ENCODE assay signal across 11 cellular contexts in the genomic region with DNA sequence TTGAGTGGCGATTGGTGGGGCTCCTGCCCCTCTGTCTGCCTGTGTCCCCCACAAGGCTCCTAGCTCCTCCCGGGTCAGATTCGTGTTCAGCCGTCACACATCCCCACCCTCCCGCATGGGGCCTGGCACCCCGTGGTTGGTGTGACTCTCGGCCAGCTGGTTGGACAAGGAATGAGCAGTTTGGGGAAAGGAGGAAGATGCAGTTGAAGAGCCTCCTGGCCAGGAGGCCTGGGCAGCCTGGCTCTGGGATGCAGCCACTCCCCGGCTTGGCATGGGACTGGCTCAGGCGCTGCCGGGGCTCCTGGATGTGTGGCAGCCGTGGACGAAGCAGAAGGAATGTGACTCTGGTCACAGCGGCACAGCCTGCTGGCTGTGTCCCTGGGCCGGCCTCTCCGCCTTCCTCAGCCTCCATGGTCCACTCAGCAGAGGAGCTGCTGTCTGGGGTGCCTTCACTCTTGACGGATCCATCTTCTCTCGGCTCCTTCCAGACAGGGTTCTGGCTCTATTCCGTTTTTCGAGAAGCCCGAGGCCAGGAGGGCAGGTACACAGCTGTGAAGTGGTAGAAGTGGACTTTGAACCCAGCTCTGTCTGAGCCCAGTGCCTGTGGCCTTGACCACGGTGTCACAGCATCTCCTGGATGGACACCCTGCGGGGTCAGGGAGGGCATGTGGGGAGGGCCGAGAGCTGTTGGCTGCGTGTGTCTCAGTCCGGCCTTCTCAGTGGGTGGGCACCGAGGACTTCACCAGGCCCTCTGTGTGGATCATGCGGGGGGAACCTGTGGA. TPM values are rescaled to one million over a fixed set of nuclear protein-coding genes. Genes with fewer than 3 reads are reported as not detected.
DNase-seq lines count a peak whose midpoint lies in the region; ATAC-seq and TF ChIP-seq lines count a peak whose summit lies in the region.
"Had no signal": no experiment of that assay in that cellular context is flagged by ENCODE, and none has a peak within 500 bp of the region (broad histone marks: within the 10 kb centered on the region; RNA-seq: fewer than 3 reads in every experiment).

No MANE protein-coding gene starts in this region.

- no peak for TF ChIP-seq CTCF in DOHH2 (IDR thresholded peaks at IDR 0.05; ENCODE audit: low read depth, low read length, poor library complexity, severe bottlenecking)
- TF ChIP-seq CTCF in SU-DHL-6 (IDR thresholded peaks at IDR 0.05; ENCODE audit: insufficient read depth, low read length, poor library complexity, severe bottlenecking): no peak
- no peak for TF ChIP-seq CTCF in esophagus muscularis mucosa (IDR thresholded peaks at IDR 0.05)
- TF ChIP-seq CTCF in psoas muscle (IDR thresholded peaks at IDR 0.05): no peak

- H3K9me2 ChIP-seq in DOHH2 (replicated peaks; ENCODE audit: control insufficient read depth, low read length) (no peaks in the 10 kb centered on the region), SU-DHL-6 (replicated peaks; ENCODE audit: insufficient read depth, low read length) (no peaks in the 10 kb centered on the region)

- 55% methylated on average over 19 of the region's 27 CpGs for WGBS in esophagus muscularis mucosa
- WGBS in psoas muscle, 3 donors: 50 to 64% (median 53%) methylated on average over 26 to 27 of the region's 27 CpGs

- H3K36me3 ChIP-seq in DOHH2 (ENCODE audit: control insufficient read depth, low read length) (peaks cover 61% of the 10 kb centered on the region), SU-DHL-6 (ENCODE audit: low read length) (peaks cover 22% of the 10 kb centered on the region), esophagus muscularis mucosa (no peaks in the 10 kb centered on the region), psoas muscle (ENCODE audit: insufficient read depth in 1 of 2, low read depth in 1 of 2) (peaks cover 0 to 16% of the 10 kb centered on the region in 2 donors)
- H3K36me3 ChIP-seq: cardiac muscle cell had no signal

- H3K4me2 ChIP-seq in DOHH2 (ENCODE audit: low read length) (peak overlapping the region; percentile 95), SU-DHL-6 (ENCODE audit: low read depth, low read length, poor library complexity, severe bottlenecking) (peak overlapping the region; percentile 79)

- H3K27ac ChIP-seq in DOHH2 (ENCODE audit: low read depth, low read length): no peak overlapping the region
- H3K27ac ChIP-seq in SU-DHL-6 (ENCODE audit: low read depth, low read length): no peak overlapping the region
- H3K27ac ChIP-seq in esophagus muscularis mucosa (replicated peaks in 1 of 4): peak overlapping the region; percentile 90 to 96 (median 93)
- H3K27ac ChIP-seq in psoas muscle: peak overlapping the region; percentile 16

- TF ChIP-seq EP300 in esophagus muscularis mucosa (IDR thresholded peaks at IDR 0.05): no peak

- H3K4me1 ChIP-seq in DOHH2 (ENCODE audit: control insufficient read depth, low read length) (peaks cover 56% of the 10 kb centered on the region), esophagus muscularis mucosa (peaks cover 63 to 91% (median 89%) of the 10 kb centered on the region in 4 donors), psoas muscle (peaks cover 51% of the 10 kb centered on the region)

- no peak overlapping the region for H2AFZ ChIP-seq in SU-DHL-6 (ENCODE audit: low read depth, low read length, severe bottlenecking)

- H3K79me2 ChIP-seq in DOHH2 (ENCODE audit: control insufficient read depth, low read length) (peaks cover 94% of the 10 kb centered on the region), SU-DHL-6 (ENCODE audit: insufficient read depth, low read length) (peaks cover 87% of the 10 kb centered on the region)

- H3F3A ChIP-seq in DOHH2 (ENCODE audit: control insufficient read depth, insufficient read depth): peaks cover 24% of the 10 kb centered on the region
- peaks cover 24% of the 10 kb centered on the region for H3F3A ChIP-seq in SU-DHL-6 (ENCODE audit: insufficient read depth)

- intact Hi-C loops in esophagus muscularis mucosa (cut with DNase I) (loop anchor here (5.0 kb wide), 1 partner anchor 95 kb away; the partner anchor contains the start of gene ECI1), psoas muscle (cut with DNase I) (loop anchor here in 1 of 2 donors (5.0 kb wide), 3 partner anchors 50 to 330 kb away; partner anchors contain the start of genes ECI1 and MLST8)

- H3K27me3 ChIP-seq in DOHH2 (ENCODE audit: control insufficient read depth, low read length): peaks cover 6% of the 10 kb centered on the region; the same call in 1 of the 2 replicates
- H3K27me3 ChIP-seq in SU-DHL-6 (ENCODE audit: low read length): no peaks in the 10 kb centered on the region
- H3K27me3 ChIP-seq in esophagus muscularis mucosa: no peaks in the 10 kb centered on the region
- no peaks in the 10 kb centered on the region for H3K27me3 ChIP-seq in psoas muscle (ENCODE audit: insufficient read depth in 3 of 3, low read length in 2 of 3)
- H3K27me3 ChIP-seq: cardiac muscle cell had no signal

- DNase-seq in esophagus muscularis mucosa (ENCODE audit: extremely low spot score): no peak
- no peak for DNase-seq in psoas muscle
- no peak for DNase-seq in NCI-H69 (lab: John Stamatoyannopoulos, UW)
- no peak for DNase-seq in NCI-H748 treated with DMSO at 0.1 percent for 48 hours (lab: John Stamatoyannopoulos, UW)
- DNase-seq in activated gamma-delta T cell treated with Interleukin-2 at 50 U/mL for 16 hours: no peak
- DNase-seq: SIG-M5 had no signal

- ATAC-seq in psoas muscle: no peak
- no peak for ATAC-seq in HG03432 (IDR thresholded peaks at IDR 0.05; ENCODE audit: unreplicated experiment)
- ATAC-seq: mucosa of descending colon had no signal

- H3K9ac ChIP-seq in SU-DHL-6 (ENCODE audit: low read length): peak overlapping the region; percentile 94

- H4K20me1 ChIP-seq in DOHH2 (ENCODE audit: control insufficient read depth, insufficient read depth, low read depth, low read length): peaks cover 19% of the 10 kb centered on the region
- H4K20me1 ChIP-seq in SU-DHL-6 (ENCODE audit: low read depth, low read length): peaks cover 4% of the 10 kb centered on the region; the same call in 1 of the 2 replicates

- H3K9me3 ChIP-seq in DOHH2 (ENCODE audit: control insufficient read depth, insufficient read depth, low read length): peaks cover 5% of the 10 kb centered on the region; the same call in 1 of the 2 replicates
- H3K9me3 ChIP-seq in SU-DHL-6 (ENCODE audit: insufficient read depth, low read length): no peaks in the 10 kb centered on the region
- no peaks in the 10 kb centered on the region for H3K9me3 ChIP-seq in esophagus muscularis mucosa
- H3K9me3 ChIP-seq in psoas muscle: no peaks in the 10 kb centered on the region
- H3K9me3 ChIP-seq: mucosa of descending colon had no signal

- no peak for TF ChIP-seq POLR2A in esophagus muscularis mucosa (IDR thresholded peaks at IDR 0.05; ENCODE audit: low read depth)

- H3K4me3 ChIP-seq in DOHH2 (ENCODE audit: low read length) (peak overlapping the region; percentile 99; the same call in 1 of the 2 replicates), SU-DHL-6 (ENCODE audit: insufficient read depth, low read length, poor library complexity, severe bottlenecking) (no peak overlapping the region), esophagus muscularis mucosa (peak overlapping the region; percentile 13 to 92 (median 71)), psoas muscle (peak overlapping the region; percentile 80)
- H3K4me3 ChIP-seq: cardiac muscle cell, mucosa of descending colon had no signal

RNA-seq across cellular contexts. Expression of gene TRAF7, which starts 2.1 kb away (rescaled TPM):
- total RNA-seq in esophagus muscularis mucosa (10 to 100 TPM; 42.6 to 64.5 (median 54.3) TPM), psoas muscle (10 to 100 TPM; 15.6 to 47.5 (median 38.9) TPM)
- 10 to 100 TPM; 20.8 to 39.1 (median 27.3) TPM for polyA plus RNA-seq in psoas muscle

RNA-seq across cellular contexts. Expression of gene RAB26, which starts 9.2 kb away (rescaled TPM):
- not detected for total RNA-seq in esophagus muscularis mucosa
- 1 to 10 TPM in 1 of 4 donors, under 1 TPM in 3; 0.32 to 1.7 (median 0.83) TPM for total RNA-seq in psoas muscle
- polyA plus RNA-seq in psoas muscle: under 1 TPM; 0.17 to 0.31 (median 0.21) TPM

RNA-seq across cellular contexts. Expression of gene PKD1, which starts 22.0 kb away (rescaled TPM):
- total RNA-seq in esophagus muscularis mucosa: 100 to 1,000 TPM; 297 to 459 (median 366) TPM
- 100 to 1,000 TPM in 1 of 4 donors, 10 to 100 TPM in 3; 59.1 to 123 (median 86.0) TPM for total RNA-seq in psoas muscle
- 10 to 100 TPM; 33.9 to 93.3 (median 58.4) TPM for polyA plus RNA-seq in psoas muscle

RNA-seq across cellular contexts. Expression of gene CASKIN1, which starts 38.7 kb away (rescaled TPM):
- total RNA-seq in esophagus muscularis mucosa (under 1 TPM; under 0.01 to 0.32 (median 0.09) TPM), psoas muscle (1 to 10 TPM in 1 of 4 donors, under 1 TPM in 3; 0.63 to 1.0 (median 0.76) TPM)
- polyA plus RNA-seq in psoas muscle: under 1 TPM; 0.32 to 0.45 (median 0.43) TPM

RNA-seq across cellular contexts. Expression of gene MLST8, which starts 47.6 kb away (rescaled TPM):
- total RNA-seq in esophagus muscularis mucosa: 10 to 100 TPM; 23.7 to 62.8 (median 36.3) TPM
- 10 to 100 TPM; 18.8 to 35.0 (median 28.7) TPM for total RNA-seq in psoas muscle
- 10 to 100 TPM; 58.1 to 60.5 (median 59.7) TPM for polyA plus RNA-seq in psoas muscle

Comparison
In these comparisons a context has a peak if more than half of its experiments do, and no peak if none do; other contexts are left out.
1. H3K27ac ChIP-seq: peak in esophagus muscularis mucosa (4 of 4) and psoas muscle (single experiment); none in DOHH2 (single experiment) and SU-DHL-6 (single experiment).